In the genomic region with DNA sequence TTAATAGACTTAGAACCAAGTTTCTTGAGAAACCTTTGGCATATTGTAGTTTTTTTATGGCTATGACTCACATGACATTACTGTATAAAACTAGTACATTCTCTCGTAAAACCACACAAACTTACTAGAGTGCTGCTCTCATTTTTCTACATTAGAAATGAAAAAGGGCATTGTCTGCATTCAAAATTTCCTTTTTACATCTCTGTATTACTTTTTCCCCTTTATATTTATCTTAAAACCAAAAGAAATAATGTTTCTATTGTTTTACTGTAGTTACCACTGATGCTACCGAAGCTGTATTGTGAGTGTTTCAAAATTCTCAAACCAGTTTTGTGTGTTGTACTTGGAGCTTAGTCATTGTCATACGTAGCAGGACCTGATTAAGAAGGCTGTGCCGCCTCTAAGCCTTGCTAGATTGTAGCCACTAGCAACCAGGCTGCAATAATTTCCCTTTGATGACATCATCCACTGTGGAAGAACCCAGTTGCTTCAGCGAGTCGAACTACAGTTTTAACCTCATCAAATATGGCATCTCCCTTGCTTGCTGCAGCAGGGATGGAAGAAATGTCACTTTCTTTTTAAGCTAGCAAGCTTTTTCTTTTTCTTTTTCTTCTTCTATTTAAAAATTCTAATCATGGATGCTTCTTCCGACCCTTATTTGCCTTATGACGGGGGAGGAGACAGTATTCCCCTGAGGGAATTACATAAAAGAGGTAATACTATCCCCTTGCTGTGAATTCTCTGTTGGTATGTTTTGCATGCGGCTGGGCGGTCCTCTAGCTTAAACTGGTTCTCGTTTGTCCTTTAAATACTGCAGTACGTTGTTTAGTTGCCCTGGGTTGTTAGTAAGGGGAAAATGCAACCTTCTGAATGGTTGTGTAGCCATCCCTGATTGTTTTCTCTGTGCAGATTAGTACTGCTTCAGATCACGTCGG, we compare ENCODE assay signal across 8 cellular contexts.
A peak's percentile ranks its signal among the peaks of the same experiment; 100 is the strongest.
DNase-seq lines count a peak whose midpoint lies in the region; ATAC-seq lines count a peak whose summit lies in the region.

No MANE protein-coding gene starts in this region.

- H3K4me3 ChIP-seq in BLaER1 treated with 17β-estradiol and CSF1 and Interleukin-3, amounts not matched to agents 10 nM and 100 nM = 0 out of 20 replicates have a peak overlapping the region, but pooled peaks of 1 of the 10 experiments have one; percentile 2
- H3K4me3 ChIP-seq in endocrine pancreas (ENCODE audit: control insufficient read depth, insufficient read depth, low read length) = peak overlapping the region; percentile 96

- peak overlapping the region; percentile 16 to 69 (median 50) for H3K4me2 ChIP-seq in BLaER1 treated with 17β-estradiol and CSF1 and Interleukin-3, amounts not matched to agents 10 nM and 100 nM

- 0 out of 22 replicates have a peak, but pooled peaks cover 0 to 3% (median 0%) of the 10 kb centered on the region in 11 experiments for H3K9me3 ChIP-seq in BLaER1 treated with 17β-estradiol and CSF1 and Interleukin-3, amounts not matched to agents 10 nM and 100 nM (replicated peaks in 1 of 11)
- H3K9me3 ChIP-seq in endocrine pancreas (ENCODE audit: control insufficient read depth, low read length) = no peaks in the 10 kb centered on the region

- H3K27ac Mint-ChIP-seq in memory B cell = peak overlapping the region; percentile 100

- H3K9ac ChIP-seq in BLaER1 treated with 17β-estradiol and CSF1 and Interleukin-3, amounts not matched to agents 10 nM and 100 nM = no peak overlapping the region
- H3K9ac ChIP-seq in endocrine pancreas (ENCODE audit: control insufficient read depth, insufficient read depth, low read length) = peak overlapping the region; percentile 30

- DNase-seq in NCI-H774 (lab: John Stamatoyannopoulos, UW) = peak; percentile 72
- peak; percentile 27 to 64 for DNase-seq in activated CD8-positive, alpha-beta memory T cell treated with anti-CD3 and anti-CD28 coated beads for 4 hours (ENCODE audit: low read depth in 2 of 2)
- peak; percentile 47 to 81 for DNase-seq in memory B cell (ENCODE audit: low spot score in 2 of 2)
- peak; percentile 23 for DNase-seq in stimulated activated CD8-positive, alpha-beta memory T cell treated with anti-CD3 and anti-CD28 coated beads, Interleukin-12 subunit alpha, Interleukin-12 subunit beta, amount 100 ng/mL, for 24 hours (ENCODE audit: extremely low read depth)

- H3K36me3 ChIP-seq in BLaER1 treated with 17β-estradiol and CSF1 and Interleukin-3, amounts not matched to agents 10 nM and 100 nM = peaks cover 0 to 11% (median 8%) of the 10 kb centered on the region in 11 experiments; a peak in 11 of 22 replicates
- H3K36me3 ChIP-seq in endocrine pancreas (ENCODE audit: control insufficient read depth, insufficient read depth, low read length) = no peaks in the 10 kb centered on the region

- H3K27me3 ChIP-seq in BLaER1 treated with 17β-estradiol and CSF1 and Interleukin-3, amounts not matched to agents 10 nM and 100 nM = peaks cover 0 to 28% (median 15%) of the 10 kb centered on the region in 11 experiments; a peak in 19 of 22 replicates
- H3K27me3 ChIP-seq in endocrine pancreas (ENCODE audit: control insufficient read depth, insufficient read depth, low read length) = no peaks in the 10 kb centered on the region

- no peaks in the 10 kb centered on the region for H3K9me3 Mint-ChIP-seq in memory B cell

- H3K4me1 ChIP-seq in BLaER1 treated with 17β-estradiol and CSF1 and Interleukin-3, amounts not matched to agents 10 nM and 100 nM = peaks cover 4 to 31% (median 15%) of the 10 kb centered on the region in 10 experiments; a peak in 16 of 20 replicates
- peaks cover 34% of the 10 kb centered on the region for H3K4me1 ChIP-seq in endocrine pancreas (ENCODE audit: control insufficient read depth, insufficient read depth, low read length)

- H4K20me1 ChIP-seq in BLaER1 treated with 17β-estradiol and CSF1 and Interleukin-3, amounts not matched to agents 10 nM and 100 nM = peaks cover 0 to 53% (median 10%) of the 10 kb centered on the region in 11 experiments; a peak in 9 of 22 replicates

- H3K27ac ChIP-seq in BLaER1 treated with 17β-estradiol and CSF1 and Interleukin-3, amounts not matched to agents 10 nM and 100 nM = peak overlapping the region in 1 of 11 experiments; percentile 10; a peak in 1 of 22 replicates

- H3K4me1 Mint-ChIP-seq in memory B cell = peaks cover 10% of the 10 kb centered on the region

- peaks cover 2% of the 10 kb centered on the region for H3K36me3 Mint-ChIP-seq in memory B cell

- H3K27me3 Mint-ChIP-seq in memory B cell = no peaks in the 10 kb centered on the region

- peak overlapping the region; percentile 90 for H3K4me3 Mint-ChIP-seq in memory B cell

- ATAC-seq in GM19372 (IDR thresholded peaks at IDR 0.05; ENCODE audit: low read depth, unreplicated experiment) (peak; percentile 99), HG03520 (IDR thresholded peaks at IDR 0.05; ENCODE audit: unreplicated experiment) (peak; percentile 98), memory B cell (ENCODE audit: low read depth) (peak; percentile 89)
